In genomic region chr6:130603391-130603790, GRCh38 we compare ENCODE assay signal across 22 cellular contexts.
"Had no signal": no experiment of that assay in that cellular context is flagged by ENCODE, and none has a peak within 500 bp of the region (broad histone marks: within the 10 kb centered on the region; RNA-seq: fewer than 3 reads in every experiment).

No MANE protein-coding gene starts in this region.

- H3K27ac Mint-ChIP-seq: activated CD8-positive, alpha-beta T cell treated with anti-CD3 and anti-CD28 coated beads, Interleukin-2, amount 10 ng/mL, durations not matched to agents 7 days and 5 days; activated T-helper 1 cell treated with anti-CD3 and anti-CD28 coated beads, Interleukin-12 subunit alpha, Interleukin-12 subunit beta, Interleukin-2, Interleukin-4 antibody, amounts not matched to agents 30 ng/mL and 10 ng/mL and 1 ng/mL, durations not matched to agents 14 hours and 24 hours and 36 hours; naive thymus-derived CD4-positive, alpha-beta T cell had no signal

- H3K4me3 Mint-ChIP-seq: activated CD8-positive, alpha-beta T cell treated with anti-CD3 and anti-CD28 coated beads, Interleukin-2, amount 10 ng/mL, durations not matched to agents 7 days and 5 days; activated naive CD4-positive, alpha-beta T cell treated with anti-CD3 and anti-CD28 coated beads, Interleukin-2, amount 50 U/mL, for 24 hours; activated T-helper 1 cell treated with anti-CD3 and anti-CD28 coated beads, Interleukin-12 subunit alpha, Interleukin-12 subunit beta, Interleukin-2, Interleukin-4 antibody, amounts not matched to agents 30 ng/mL and 10 ng/mL and 1 ng/mL, durations not matched to agents 14 hours and 24 hours and 36 hours; naive thymus-derived CD4-positive, alpha-beta T cell; neural crest cell; stimulated activated naive B cell treated with anti-CD40 and anti-IgM and Interleukin-4, amounts not matched to agents 10 μg/mL and 1 μg/mL and 100 μg/mL, for 72 hours had no signal

- H3K4me1 Mint-ChIP-seq: neural crest cell had no signal

- H3K27me3 ChIP-seq: esophagus muscularis mucosa, hepatocyte, transverse colon had no signal

- H3K79me2 ChIP-seq: hepatocyte had no signal

- H3K36me3 Mint-ChIP-seq: activated naive CD4-positive, alpha-beta T cell treated with anti-CD3 and anti-CD28 coated beads, Interleukin-2, amount 50 U/mL, for 24 hours had no signal

- H3K27ac ChIP-seq: esophagus muscularis mucosa, transverse colon had no signal

- H3K4me1 ChIP-seq: esophagus muscularis mucosa, transverse colon had no signal

- H3K9me3 ChIP-seq: esophagus muscularis mucosa, transverse colon had no signal

- H3K36me3 ChIP-seq: esophagus muscularis mucosa, transverse colon had no signal

- DNase-seq: activated CD4-positive, alpha-beta T cell treated with anti-CD3 and anti-CD28 coated beads for 1 hour; activated CD4-positive, alpha-beta T cell treated with anti-CD3 and anti-CD28 coated beads, Interleukin-2, amount 50 U/mL, for 1 hour; activated CD8-positive, alpha-beta T cell treated with anti-CD3 and anti-CD28 coated beads, Interleukin-2, amount 10 ng/mL, durations not matched to agents 7 days and 5 days; activated gamma-delta T cell treated with Interleukin-2 at 50 U/mL for 16 hours; anterior cingulate cortex; central memory CD4-positive, alpha-beta T cell; dermis blood vessel endothelial cell; effector CD8-positive, alpha-beta T cell; glutamatergic neuron; left colon; naive thymus-derived CD4-positive, alpha-beta T cell; small intestine; stimulated activated CD4-positive, alpha-beta T cell treated with anti-CD3 and anti-CD28 coated beads, Interleukin-15, amount 100 ng/mL, for 24 hours; stimulated activated naive B cell treated with anti-CD40 and anti-IgM and Interleukin-4, amounts not matched to agents 10 μg/mL and 1 μg/mL and 100 μg/mL, for 72 hours; T-helper 1 cell; transverse colon had no signal

- H2AFZ ChIP-seq: hepatocyte had no signal

- H3K27me3 Mint-ChIP-seq: activated naive CD4-positive, alpha-beta T cell treated with anti-CD3 and anti-CD28 coated beads, Interleukin-2, amount 50 U/mL, for 24 hours; naive thymus-derived CD4-positive, alpha-beta T cell had no signal

- H3K4me2 ChIP-seq: hepatocyte had no signal

- ATAC-seq: activated CD8-positive, alpha-beta T cell treated with anti-CD3 and anti-CD28 coated beads, Interleukin-2, amount 10 ng/mL, durations not matched to agents 7 days and 5 days; left colon; naive thymus-derived CD4-positive, alpha-beta T cell; sciatic nerve had no signal

- H3K4me3 ChIP-seq: esophagus muscularis mucosa, hepatocyte, transverse colon had no signal
